Comparison of ENCODE assay signal across 1 cellular context in the genomic region with DNA sequence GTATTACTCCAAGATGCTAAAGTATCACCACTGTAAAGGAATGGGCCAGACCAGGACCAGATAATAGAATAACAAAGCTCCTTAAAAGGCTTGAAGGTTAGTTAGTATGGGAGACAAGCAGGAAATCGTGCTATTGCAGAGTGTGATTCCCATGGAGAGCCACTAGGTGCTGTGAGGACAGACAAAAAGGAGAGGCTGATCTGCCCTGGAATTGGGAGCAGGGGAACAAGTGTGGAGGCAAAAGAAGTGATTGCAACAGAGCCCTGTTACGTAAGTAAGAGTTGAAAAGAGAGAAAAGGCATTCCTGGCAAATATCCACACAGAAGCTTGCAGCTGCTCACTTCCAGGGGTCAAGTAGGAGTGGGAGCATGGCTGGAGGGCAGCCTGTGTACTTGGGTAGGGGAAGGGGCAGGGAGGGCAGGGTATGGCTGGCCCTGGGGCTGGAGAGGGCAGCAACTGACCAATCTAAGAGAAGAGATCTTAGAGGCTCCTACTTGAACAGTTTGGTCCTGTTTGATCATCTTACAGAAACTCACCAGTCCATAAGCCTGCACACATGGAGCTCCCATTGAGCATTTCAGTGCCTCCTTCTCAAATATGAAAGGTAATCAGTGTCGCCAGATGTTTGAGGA.
TF ChIP-seq lines count a peak whose summit lies in the region.

No MANE protein-coding gene starts in this region.

TF ChIP-seq in H1, 55 proteins besides CTCF, POLR2A, EP300 and RAD21:
- TF ChIP-seq SRF (IDR thresholded peaks at IDR 0.05; ENCODE audit: low read depth, low read length) (peak; percentile 59; the same call in 1 of the 2 replicates), FOSL1 (IDR thresholded peaks at IDR 0.05; ENCODE audit: insufficient read depth, low read depth, low read length) (no peak), CEBPB (IDR thresholded peaks at IDR 0.05; ENCODE audit: low read depth, low read length) (peak; percentile 97), TEAD4 (IDR thresholded peaks at IDR 0.05; ENCODE audit: low read depth, low read length) (0 out of 2 replicates have a peak, but pooled peaks have one; percentile 2), BCL11A (IDR thresholded peaks at IDR 0.05; ENCODE audit: low read depth in 2 of 2, low read length in 2 of 2) (no peak)
